Comparison of ENCODE assay signal across 8 cellular contexts in genomic region chr11:3865388-3866193, GRCh38. TPM values are rescaled to one million over a fixed set of nuclear protein-coding genes. Genes with fewer than 3 reads are reported as not detected.
DNase-seq lines count a peak whose midpoint lies in the region; ATAC-seq and TF ChIP-seq lines count a peak whose summit lies in the region.

No MANE protein-coding gene starts in this region.

- no peaks in the 10 kb centered on the region for H3K27me3 Mint-ChIP-seq in activated CD4-positive, alpha-beta T cell treated with anti-CD3 and anti-CD28 coated beads, Interleukin-2, amount 10 ng/mL, durations not matched to agents 7 days and 5 days

- ATAC-seq in SK-N-SH treated with all-trans-retinoic acid at 6 μM for 48 hours: peak; percentile 72
- ATAC-seq in stimulated activated effector memory CD8-positive, alpha-beta T cell treated with anti-CD3 and anti-CD28 coated beads, Interleukin-12 subunit alpha, Interleukin-12 subunit beta, amount 100 ng/mL, for 72 hours: no peak

- peak overlapping the region; percentile 20 for H3K4me3 Mint-ChIP-seq in activated CD4-positive, alpha-beta T cell treated with anti-CD3 and anti-CD28 coated beads, Interleukin-2, amount 10 ng/mL, durations not matched to agents 7 days and 5 days
- peak overlapping the region; percentile 33 for H3K4me3 Mint-ChIP-seq in stimulated activated effector memory CD8-positive, alpha-beta T cell treated with anti-CD3 and anti-CD28 coated beads, Interleukin-12 subunit alpha, Interleukin-12 subunit beta, amount 100 ng/mL, for 72 hours

- peak; percentile 20 for DNase-seq in activated CD4-positive, alpha-beta T cell treated with anti-CD3 and anti-CD28 coated beads, Interleukin-2, amount 10 ng/mL, durations not matched to agents 7 days and 5 days
- DNase-seq in activated CD4-positive, alpha-beta T cell treated with anti-CD3 and anti-CD28 coated beads, Interleukin-2, amount 50 U/mL, for 48 hours: no peak
- DNase-seq in fibroblast of the aortic adventitia (ENCODE audit: low read depth) (peak; percentile 85), anterior cingulate cortex (lab: John Stamatoyannopoulos, UW) (no peak), cerebellar nuclear complex (lab: John Stamatoyannopoulos, UW) (no peak)
- DNase-seq in stimulated activated effector memory CD8-positive, alpha-beta T cell treated with anti-CD3 and anti-CD28 coated beads, Interleukin-12 subunit alpha, Interleukin-12 subunit beta, amount 100 ng/mL, for 72 hours (ENCODE audit: low spot score in 2 of 2): no peak
- DNase-seq in activated effector memory CD4-positive, alpha-beta T cell treated with Interleukin-2 at 50 U/mL for 16 hours: no peak

- H3K27ac Mint-ChIP-seq in activated CD4-positive, alpha-beta T cell treated with anti-CD3 and anti-CD28 coated beads, Interleukin-2, amount 10 ng/mL, durations not matched to agents 7 days and 5 days: peak overlapping the region; percentile 83
- H3K27ac Mint-ChIP-seq in stimulated activated effector memory CD8-positive, alpha-beta T cell treated with anti-CD3 and anti-CD28 coated beads, Interleukin-12 subunit alpha, Interleukin-12 subunit beta, amount 100 ng/mL, for 72 hours: peak overlapping the region; percentile 33

- CTCF ChIA-PET in activated CD4-positive, alpha-beta T cell treated with anti-CD3 and anti-CD28 coated beads, Interleukin-2, amount 10 ng/mL, durations not matched to agents 7 days and 5 days (lab: Charles Lee): interaction anchor here (1.8 to 2.3 kb wide), 2 partner anchors 11 to 24 kb away, joined by 8 to 11 read pairs; partner anchors contain the start of genes RHOG and STIM1

- H3K9me3 Mint-ChIP-seq in activated CD4-positive, alpha-beta T cell treated with anti-CD3 and anti-CD28 coated beads, Interleukin-2, amount 10 ng/mL, durations not matched to agents 7 days and 5 days: no peaks in the 10 kb centered on the region
- H3K9me3 Mint-ChIP-seq in stimulated activated effector memory CD8-positive, alpha-beta T cell treated with anti-CD3 and anti-CD28 coated beads, Interleukin-12 subunit alpha, Interleukin-12 subunit beta, amount 100 ng/mL, for 72 hours: no peaks in the 10 kb centered on the region

- peaks cover 82% of the 10 kb centered on the region for H3K4me1 Mint-ChIP-seq in activated CD4-positive, alpha-beta T cell treated with anti-CD3 and anti-CD28 coated beads, Interleukin-2, amount 10 ng/mL, durations not matched to agents 7 days and 5 days
- peaks cover 74% of the 10 kb centered on the region for H3K4me1 Mint-ChIP-seq in stimulated activated effector memory CD8-positive, alpha-beta T cell treated with anti-CD3 and anti-CD28 coated beads, Interleukin-12 subunit alpha, Interleukin-12 subunit beta, amount 100 ng/mL, for 72 hours

- H3K4me3 ChIP-seq in fibroblast of the aortic adventitia (ENCODE audit: low read depth, low read length): peak overlapping the region; percentile 11

- POLR2A ChIA-PET in activated CD4-positive, alpha-beta T cell treated with anti-CD3 and anti-CD28 coated beads, Interleukin-2, amount 10 ng/mL, durations not matched to agents 7 days and 5 days (lab: Charles Lee): no interaction called here

- H3K36me3 Mint-ChIP-seq in activated CD4-positive, alpha-beta T cell treated with anti-CD3 and anti-CD28 coated beads, Interleukin-2, amount 10 ng/mL, durations not matched to agents 7 days and 5 days (ENCODE audit: low read depth): peaks cover 40% of the 10 kb centered on the region
- H3K36me3 Mint-ChIP-seq in stimulated activated effector memory CD8-positive, alpha-beta T cell treated with anti-CD3 and anti-CD28 coated beads, Interleukin-12 subunit alpha, Interleukin-12 subunit beta, amount 100 ng/mL, for 72 hours: peaks cover 11% of the 10 kb centered on the region

- TF ChIP-seq CTCF in fibroblast of the aortic adventitia (IDR thresholded peaks at IDR 0.05; ENCODE audit: insufficient read depth, low read length): no peak

TF ChIP-seq in SK-N-SH treated with all-trans-retinoic acid at 6 μM for 48 hours, 23 proteins besides CTCF, POLR2A, EP300 and RAD21:
- TF ChIP-seq PPARA (CRISPR knock-in tag; IDR thresholded peaks at IDR 0.05; ENCODE audit: borderline replicate concordance): no peak
- no peak for TF ChIP-seq ZC3H10 (CRISPR knock-in tag; IDR thresholded peaks at IDR 0.05)
- TF ChIP-seq SNAI2 (CRISPR knock-in tag; IDR thresholded peaks at IDR 0.05): no peak
- no peak for TF ChIP-seq ZNF565 (CRISPR knock-in tag; conservative IDR thresholded peaks at IDR 0.05; ENCODE audit: low read depth)
- TF ChIP-seq ISL1 (CRISPR knock-in tag; IDR thresholded peaks at IDR 0.05): 0 out of 2 replicates have a peak, but pooled peaks have one; percentile 15
- TF ChIP-seq ZNF70 (CRISPR knock-in tag; IDR thresholded peaks at IDR 0.05): no peak

RNA-seq across cellular contexts. Expression of gene STIM1, which starts 10.1 kb away (rescaled TPM):
- total RNA-seq in activated CD4-positive, alpha-beta T cell treated with anti-CD3 and anti-CD28 coated beads, Interleukin-2, amount 10 ng/mL, durations not matched to agents 7 days and 5 days: 100 to 1,000 TPM; 103 to 108 TPM
- total RNA-seq in fibroblast of the aortic adventitia (ENCODE audit: low replicate concordance): 21.6 and 43.5 TPM in 2 replicates

RNA-seq across cellular contexts. Expression of gene RHOG, which starts 24.8 kb away (rescaled TPM):
- 100 to 1,000 TPM; 158 to 172 TPM for total RNA-seq in activated CD4-positive, alpha-beta T cell treated with anti-CD3 and anti-CD28 coated beads, Interleukin-2, amount 10 ng/mL, durations not matched to agents 7 days and 5 days
- 4.8 and 19.0 TPM in 2 replicates for total RNA-seq in fibroblast of the aortic adventitia (ENCODE audit: low replicate concordance)

RNA-seq across cellular contexts. Expression of gene PGAP2, which starts 57.2 kb away (rescaled TPM):
- total RNA-seq in activated CD4-positive, alpha-beta T cell treated with anti-CD3 and anti-CD28 coated beads, Interleukin-2, amount 10 ng/mL, durations not matched to agents 7 days and 5 days: 10 to 100 TPM; 30.0 to 30.9 TPM
- total RNA-seq in fibroblast of the aortic adventitia (ENCODE audit: low replicate concordance): 5.6 and 15.2 TPM in 2 replicates

Comparison
In these comparisons a context has a peak if more than half of its experiments do, and no peak if none do; other contexts are left out.
1. DNase-seq: peak in activated CD4-positive, alpha-beta T cell treated with anti-CD3 and anti-CD28 coated beads, Interleukin-2, amount 10 ng/mL, durations not matched to agents 7 days and 5 days (single experiment) and fibroblast of the aortic adventitia (single experiment); none in activated CD4-positive, alpha-beta T cell treated with anti-CD3 and anti-CD28 coated beads, Interleukin-2, amount 50 U/mL, for 48 hours (0 of 2), stimulated activated effector memory CD8-positive, alpha-beta T cell treated with anti-CD3 and anti-CD28 coated beads, Interleukin-12 subunit alpha, Interleukin-12 subunit beta, amount 100 ng/mL, for 72 hours (0 of 2), anterior cingulate cortex (0 of 58), activated effector memory CD4-positive, alpha-beta T cell treated with Interleukin-2 at 50 U/mL for 16 hours (single experiment) and cerebellar nuclear complex (0 of 2).